ENCODE assay signal across 2 cellular contexts in the genomic region with DNA sequence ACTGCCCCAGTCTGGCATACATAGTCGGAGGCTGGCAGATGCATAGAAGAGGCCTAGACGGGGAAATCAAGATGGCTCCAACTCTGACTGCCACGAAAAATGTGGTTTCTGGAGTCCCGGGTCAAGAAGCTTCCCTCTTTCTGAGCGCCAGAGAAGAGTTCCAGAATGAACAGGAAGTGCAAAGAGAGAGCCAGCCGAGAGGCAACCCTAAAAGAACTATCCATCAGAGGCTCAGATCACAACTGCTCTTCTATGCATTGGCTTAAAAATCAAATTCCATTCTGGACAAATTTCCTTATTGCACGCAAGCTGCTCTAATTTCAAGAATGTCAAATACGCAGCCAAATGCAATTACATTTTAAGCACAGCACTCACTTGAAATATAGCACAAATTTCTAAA.
TF ChIP-seq lines count a peak whose summit lies in the region.

No MANE protein-coding gene starts in this region.

TF ChIP-seq in IMR-90, 13 proteins besides CTCF, POLR2A, EP300 and RAD21:
- TF ChIP-seq, protein P1, sequence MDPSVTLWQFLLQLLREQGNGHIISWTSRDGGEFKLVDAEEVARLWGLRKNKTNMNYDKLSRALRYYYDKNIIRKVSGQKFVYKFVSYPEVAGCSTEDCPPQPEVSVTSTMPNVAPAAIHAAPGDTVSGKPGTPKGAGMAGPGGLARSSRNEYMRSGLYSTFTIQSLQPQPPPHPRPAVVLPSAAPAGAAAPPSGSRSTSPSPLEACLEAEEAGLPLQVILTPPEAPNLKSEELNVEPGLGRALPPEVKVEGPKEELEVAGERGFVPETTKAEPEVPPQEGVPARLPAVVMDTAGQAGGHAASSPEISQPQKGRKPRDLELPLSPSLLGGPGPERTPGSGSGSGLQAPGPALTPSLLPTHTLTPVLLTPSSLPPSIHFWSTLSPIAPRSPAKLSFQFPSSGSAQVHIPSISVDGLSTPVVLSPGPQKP (IDR thresholded peaks at IDR 0.05; ENCODE audit: borderline replicate concordance, low read depth, low read length) = no peak
- TF ChIP-seq RFX5 (IDR thresholded peaks at IDR 0.05; ENCODE audit: low read depth, low read length) (no peak), MXI1 (IDR thresholded peaks at IDR 0.05; ENCODE audit: borderline replicate concordance, low read depth, low read length) (no peak), MAFK (IDR thresholded peaks at IDR 0.05; ENCODE audit: low read depth, low read length) (no peak)
TF ChIP-seq in IMR-90: peak in this region for 0.

TF ChIP-seq in endothelial cell of umbilical vein, 7 proteins besides CTCF, POLR2A, EP300 and RAD21:
- TF ChIP-seq GATA2 (IDR thresholded peaks at IDR 0.05; ENCODE audit: insufficient read depth, insufficient read length, low read depth, low read length) = no peak
- TF ChIP-seq MYC (IDR thresholded peaks at IDR 0.05; ENCODE audit: low read depth, low read length) = no peak
- TF ChIP-seq JUN (IDR thresholded peaks at IDR 0.05; ENCODE audit: borderline replicate concordance, insufficient read depth, insufficient read length, low read depth) = no peak
- TF ChIP-seq, protein P2, sequence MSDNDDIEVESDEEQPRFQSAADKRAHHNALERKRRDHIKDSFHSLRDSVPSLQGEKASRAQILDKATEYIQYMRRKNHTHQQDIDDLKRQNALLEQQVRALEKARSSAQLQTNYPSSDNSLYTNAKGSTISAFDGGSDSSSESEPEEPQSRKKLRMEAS (IDR thresholded peaks at IDR 0.05; ENCODE audit: insufficient read depth, insufficient read length) = no peak
- TF ChIP-seq FOS (IDR thresholded peaks at IDR 0.05; ENCODE audit: borderline replicate concordance, insufficient read depth, low read length) = no peak
- no peak for TF ChIP-seq POLR2AphosphoS5 (IDR thresholded peaks at IDR 0.05; ENCODE audit: insufficient read depth, low read depth, low read length)
- no peak for TF ChIP-seq EZH2 (IDR thresholded peaks at IDR 0.05; ENCODE audit: borderline replicate concordance, low read depth, low read length, severe bottlenecking)
TF ChIP-seq in endothelial cell of umbilical vein: peak in this region for 0.
